Comparison of ENCODE assay signal across 16 cellular contexts in genomic region chr9:34385561-34386230, GRCh38. TPM values are rescaled to one million over a fixed set of nuclear protein-coding genes. Genes with fewer than 3 reads are reported as not detected.
"Had no signal": no experiment of that assay in that cellular context is flagged by ENCODE, and none has a peak within 500 bp of the region (broad histone marks: within the 10 kb centered on the region; RNA-seq: fewer than 3 reads in every experiment).

No MANE protein-coding gene starts in this region.

- ATAC-seq: mucosa of descending colon; naive thymus-derived CD8-positive, alpha-beta T cell; pancreas; right lobe of liver; stimulated activated memory B cell treated with anti-CD40 and anti-IgM and Interleukin-4, amounts not matched to agents 10 μg/mL and 1 μg/mL and 100 μg/mL, for 72 hours; upper lobe of right lung had no signal

- H3K4me2 ChIP-seq: hepatocyte had no signal

- H3K27me3 ChIP-seq: pancreas, right lobe of liver, tibial artery had no signal

- H3K4me1 ChIP-seq: pancreas, prostate gland had no signal

- H3K36me3 ChIP-seq: pancreas, prostate gland, right lobe of liver, tibial artery, upper lobe of right lung had no signal

- DNase-seq: dermis blood vessel endothelial cell; effector CD4-positive, alpha-beta T cell; foreskin melanocyte; mammary epithelial cell; mucosa of descending colon; naive thymus-derived CD8-positive, alpha-beta T cell; retina; stimulated activated CD4-positive, alpha-beta T cell treated with anti-CD3 and anti-CD28 coated beads, Interleukin-4, amount 100 ng/mL, for 1 hour; stimulated activated CD8-positive, alpha-beta memory T cell treated with anti-CD3 and anti-CD28 coated beads, Interleukin-4, amount 100 ng/mL, for 48 hours; tibial artery had no signal

- H3K9me3 ChIP-seq: mucosa of descending colon, pancreas, prostate gland, right lobe of liver, tibial artery, upper lobe of right lung had no signal

- H2AFZ ChIP-seq: hepatocyte had no signal

- H3K27ac ChIP-seq: hepatocyte, pancreas, prostate gland, right lobe of liver, tibial artery, upper lobe of right lung had no signal

- H3K4me3 ChIP-seq: hepatocyte, mucosa of descending colon, pancreas, prostate gland, right lobe of liver, tibial artery, upper lobe of right lung had no signal

RNA-seq across cellular contexts. Expression of gene KIF24, which starts 56.6 kb away (rescaled TPM):
- polyA plus RNA-seq: naive thymus-derived CD8-positive, alpha-beta T cell had no signal
